ENCODE assay signal across 1 cellular context in the genomic region with DNA sequence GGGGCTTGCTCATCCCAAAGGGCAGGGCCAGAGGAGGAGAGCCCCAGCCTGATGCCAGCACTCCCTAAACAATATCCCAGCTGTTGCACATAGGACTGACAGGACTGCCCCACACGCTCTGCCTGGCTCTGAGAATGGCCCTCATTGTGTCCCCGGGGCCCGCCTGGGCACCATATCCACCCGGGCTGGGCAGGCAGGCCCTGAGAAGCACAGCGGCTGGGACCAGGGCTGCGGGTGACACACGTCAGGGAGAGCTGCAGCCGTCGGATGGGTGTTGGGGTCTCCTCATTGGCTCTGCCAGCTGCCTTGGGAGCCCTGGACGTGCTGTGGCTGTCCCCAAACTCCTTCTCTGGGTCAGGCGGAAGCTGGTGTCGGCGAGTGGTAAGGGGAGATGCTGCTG.
TF ChIP-seq lines count a peak whose summit lies in the region.

No MANE protein-coding gene starts in this region.

TF ChIP-seq in HCT116, 20 proteins besides CTCF, POLR2A, EP300 and RAD21 (continued from another document):
- TF ChIP-seq, protein P1, sequence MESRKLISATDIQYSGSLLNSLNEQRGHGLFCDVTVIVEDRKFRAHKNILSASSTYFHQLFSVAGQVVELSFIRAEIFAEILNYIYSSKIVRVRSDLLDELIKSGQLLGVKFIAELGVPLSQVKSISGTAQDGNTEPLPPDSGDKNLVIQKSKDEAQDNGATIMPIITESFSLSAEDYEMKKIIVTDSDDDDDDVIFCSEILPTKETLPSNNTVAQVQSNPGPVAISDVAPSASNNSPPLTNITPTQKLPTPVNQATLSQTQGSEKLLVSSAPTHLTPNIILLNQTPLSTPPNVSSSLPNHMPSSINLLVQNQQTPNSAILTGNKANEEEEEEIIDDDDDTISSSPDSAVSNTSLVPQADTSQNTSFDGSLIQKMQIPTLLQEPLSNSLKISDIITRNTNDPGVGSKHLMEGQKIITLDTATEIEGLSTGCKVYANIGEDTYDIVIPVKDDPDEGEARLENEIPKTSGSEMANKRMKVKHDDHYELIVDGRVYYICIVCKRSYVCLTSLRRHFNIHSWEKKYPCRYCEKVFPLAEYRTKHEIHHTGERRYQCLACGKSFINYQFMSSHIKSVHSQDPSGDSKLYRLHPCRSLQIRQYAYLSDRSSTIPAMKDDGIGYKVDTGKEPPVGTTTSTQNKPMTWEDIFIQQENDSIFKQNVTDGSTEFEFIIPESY (IDR thresholded peaks at IDR 0.05; ENCODE audit: extremely low read depth, insufficient replicate concordance, low read length), result no peak
- TF ChIP-seq JUND (IDR thresholded peaks at IDR 0.05) (no peak), SIN3A (IDR thresholded peaks at IDR 0.05; ENCODE audit: low read depth) (no peak), ZNF274 (IDR thresholded peaks at IDR 0.05; ENCODE audit: low read depth, low read length) (no peak)
TF ChIP-seq in HCT116: peak in this region for 0.
